34 cellular contexts compared by ENCODE assay signal in genomic region chr5:68582284-68582683, GRCh38.
"Had no signal": no experiment of that assay in that cellular context is flagged by ENCODE, and none has a peak within 500 bp of the region (broad histone marks: within the 10 kb centered on the region; RNA-seq: fewer than 3 reads in every experiment).

No MANE protein-coding gene starts in this region.

- H3K27me3 ChIP-seq: adrenal gland, ascending aorta, body of pancreas, brain microvascular endothelial cell, breast epithelium, cardiac muscle cell had no signal

- H3K9me3 ChIP-seq: body of pancreas had no signal

- FAIRE-seq: astrocyte, bronchial epithelial cell had no signal

- H3K36me3 ChIP-seq: adrenal gland, ascending aorta, brain microvascular endothelial cell, breast epithelium, cardiac muscle cell had no signal

- H3K4me3 ChIP-seq: adrenal gland, ascending aorta, body of pancreas, breast epithelium, cardiac muscle cell had no signal

- H3K4me1 ChIP-seq: adrenal gland, ascending aorta, body of pancreas, breast epithelium had no signal

- DNase-seq: activated effector memory CD4-positive, alpha-beta T cell treated with anti-CD3 and anti-CD28 coated beads, Interleukin-2, amount 50 U/mL, for 16 hours; activated effector memory CD4-positive, alpha-beta T cell treated with Interleukin-2 at 50 U/mL for 16 hours; activated gamma-delta T cell; activated gamma-delta T cell treated with Interleukin-2 at 50 U/mL for 16 hours; activated naive CD4-positive, alpha-beta T cell; activated naive CD4-positive, alpha-beta T cell treated with anti-CD3 and anti-CD28 coated beads for 36 hours; activated naive CD4-positive, alpha-beta T cell treated with anti-CD3 and anti-CD28 coated beads, Interleukin-2, amount 10 ng/mL, durations not matched to agents 7 days and 5 days; activated naive CD4-positive, alpha-beta T cell treated with anti-CD3 and anti-CD28 coated beads, Interleukin-2, amount 50 U/mL, for 16 hours; activated naive CD4-positive, alpha-beta T cell treated with Interleukin-2 at 50 U/mL for 16 hours; activated naive CD8-positive, alpha-beta T cell treated with anti-CD3 and anti-CD28 coated beads for 36 hours; activated naive CD8-positive, alpha-beta T cell treated with anti-CD3 and anti-CD28 coated beads, Interleukin-2, amount 10 ng/mL, durations not matched to agents 7 days and 5 days; activated naive CD8-positive, alpha-beta T cell treated with anti-CD3 and anti-CD28 coated beads, Interleukin-2, amount 50 U/mL, for 24 hours; activated T-cell treated with anti-CD3 and anti-CD28 coated beads, Interleukin-2, amount 50 U/mL, for 1 hour; activated T-cell treated with anti-CD3 and anti-CD28 coated beads, Interleukin-2, amount 50 U/mL, for 24 hours; activated T-cell treated with anti-CD3 and anti-CD28 coated beads, Interleukin-2, amount 50 U/mL, for 4 hours; activated T-cell treated with anti-CD3 and anti-CD28 coated beads, Interleukin-2, amount 50 U/mL, for 48 hours; activated T-cell treated with anti-CD3 and anti-CD28 coated beads, Interleukin-2, amount 50 U/mL, for 72 hours; adrenal gland; amniotic stem cell; amygdala; anterior cingulate cortex; aorta; body of pancreas; brain microvascular endothelial cell; caudate nucleus; central memory CD4-positive, alpha-beta T cell; cerebellar nuclear complex had no signal

- ATAC-seq: activated naive CD4-positive, alpha-beta T cell treated with anti-CD3 and anti-CD28 coated beads, Interleukin-2, amount 50 U/mL, for 72 hours; activated naive CD8-positive, alpha-beta T cell treated with anti-CD3 and anti-CD28 coated beads, Interleukin-2, amount 50 U/mL, for 24 hours; activated T-cell treated with anti-CD3 and anti-CD28 coated beads, Interleukin-2, amount 50 U/mL, for 4 hours; activated T-cell treated with anti-CD3 and anti-CD28 coated beads, Interleukin-2, amount 50 U/mL, for 72 hours; activated T-helper 17 cell treated with anti-CD3 and anti-CD28 coated beads, Interleukin-2, amount 50 U/mL, for 72 hours; body of pancreas had no signal

- H3K27ac ChIP-seq: adrenal gland, ascending aorta, body of pancreas, brain microvascular endothelial cell, breast epithelium, cardiac muscle cell had no signal
